In the genomic region with DNA sequence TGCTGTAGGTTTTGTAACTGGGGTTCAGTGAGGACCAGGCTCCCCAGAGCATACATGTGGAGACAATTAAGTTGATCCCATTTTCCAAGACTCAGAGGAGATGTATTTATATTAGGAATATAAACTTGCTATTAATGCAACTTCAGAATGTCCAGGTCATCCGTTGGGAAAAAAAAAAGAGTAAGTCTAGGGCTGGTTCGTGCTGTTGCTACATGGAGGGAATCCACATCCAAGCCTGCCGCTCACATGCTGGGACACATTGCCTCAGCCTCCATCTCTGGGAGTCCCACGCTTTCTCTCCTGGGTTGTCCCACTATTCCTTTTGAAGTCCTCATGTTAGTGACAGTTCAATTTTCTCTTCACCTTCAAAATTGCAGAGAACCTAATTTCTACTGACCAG, we compare ENCODE assay signal across 27 cellular contexts.
A peak's percentile ranks its signal among the peaks of the same experiment; 100 is the strongest.
DNase-seq lines count a peak whose midpoint lies in the region; ATAC-seq and TF ChIP-seq lines count a peak whose summit lies in the region.
"Had no signal": no experiment of that assay in that cellular context is flagged by ENCODE, and none has a peak within 500 bp of the region (broad histone marks: within the 10 kb centered on the region; RNA-seq: fewer than 3 reads in every experiment).

No MANE protein-coding gene starts in this region.

- no peak for TF ChIP-seq POLR2A in suprapubic skin (IDR thresholded peaks at IDR 0.05)

- TF ChIP-seq EP300 in suprapubic skin (IDR thresholded peaks at IDR 0.05): no peak

- intact Hi-C loops in lower lobe of right lung (cut with DNase I) (no loop called here), aorta (cut with DNase I) (loop anchor here in 1 of 2 donors (5.0 kb wide), 1 partner anchor 201 kb away; a partner anchor contains a TSS)

- no peaks in the 10 kb centered on the region for H3K36me3 ChIP-seq in SJSA1
- H3K36me3 ChIP-seq in lower lobe of right lung: no peaks in the 10 kb centered on the region
- H3K36me3 ChIP-seq in suprapubic skin: no peaks in the 10 kb centered on the region
- no peaks in the 10 kb centered on the region for H3K36me3 ChIP-seq in aorta (ENCODE audit: control insufficient read depth in 1 of 2, insufficient read depth in 2 of 2, low read length in 1 of 2)
- H3K36me3 ChIP-seq: pancreas, Peyer's patch, SJCRH30 had no signal

- H3K9me3 ChIP-seq in SJSA1 (replicated peaks) (no peaks in the 10 kb centered on the region), lower lobe of right lung (no peaks in the 10 kb centered on the region), suprapubic skin (no peaks in the 10 kb centered on the region), aorta (ENCODE audit: control insufficient read depth, low read length) (no peaks in the 10 kb centered on the region)
- H3K9me3 ChIP-seq: pancreas, Peyer's patch, SJCRH30, spleen had no signal

- H3K4me1 ChIP-seq in SJSA1 (replicated peaks): peaks cover 40% of the 10 kb centered on the region
- H3K4me1 ChIP-seq in lower lobe of right lung: no peaks in the 10 kb centered on the region
- peaks cover 39% of the 10 kb centered on the region for H3K4me1 ChIP-seq in suprapubic skin
- H3K4me1 ChIP-seq in aorta (ENCODE audit: control insufficient read depth in 1 of 2, insufficient read depth in 2 of 2, low read length in 2 of 2): no peaks in the 10 kb centered on the region
- H3K4me1 ChIP-seq: pancreas, Peyer's patch, SJCRH30, spleen had no signal

- H3K27ac ChIP-seq in SJSA1 (peak overlapping the region; percentile 29; the same call in 1 of the 2 replicates), lower lobe of right lung (peak overlapping the region; percentile 67), suprapubic skin (peak overlapping the region; percentile 88), aorta (ENCODE audit: low read depth in 1 of 2, low read length in 2 of 2) (peak overlapping the region in 1 of 2 donors; percentile 89)
- H3K27ac ChIP-seq: HL-60, KMS-11, pancreas had no signal

- no peak for TF ChIP-seq CTCF in AG10803 (conservative IDR thresholded peaks at IDR 0.05; ENCODE audit: low read length)
- no peak for TF ChIP-seq CTCF in lower lobe of right lung (IDR thresholded peaks at IDR 0.05)
- TF ChIP-seq CTCF in suprapubic skin (IDR thresholded peaks at IDR 0.05): no peak

- H3K27me3 ChIP-seq in SJSA1 (replicated peaks) (no peaks in the 10 kb centered on the region), lower lobe of right lung (ENCODE audit: low read depth) (no peaks in the 10 kb centered on the region), suprapubic skin (no peaks in the 10 kb centered on the region), aorta (ENCODE audit: control insufficient read depth in 1 of 2, insufficient read depth in 2 of 2, low read length in 1 of 2) (no peaks in the 10 kb centered on the region)
- H3K27me3 ChIP-seq: pancreas, Peyer's patch, SJCRH30, spleen had no signal

- ATAC-seq in lower lobe of right lung (no peak), aorta (ENCODE audit: low FRiP score) (no peak)
- ATAC-seq: activated CD8-positive, alpha-beta T cell treated with anti-CD3 and anti-CD28 coated beads for 36 hours; CD8-positive, alpha-beta T cell had no signal

- H3K4me3 ChIP-seq in AG10803 (ENCODE audit: low read length): no peak overlapping the region
- H3K4me3 ChIP-seq in SJSA1: no peak overlapping the region
- H3K4me3 ChIP-seq in lower lobe of right lung: no peak overlapping the region
- H3K4me3 ChIP-seq in suprapubic skin: no peak overlapping the region
- no peak overlapping the region for H3K4me3 ChIP-seq in aorta (ENCODE audit: low read length in 2 of 2)
- H3K4me3 ChIP-seq: pancreas had no signal

- WGBS in suprapubic skin: 71% methylated on average over 4 of the region's 4 CpGs
- 93 to 96% methylated on average over 4 of the region's 4 CpGs for WGBS in aorta, 2 donors

- DNase-seq in AG10803 (ENCODE audit: low read depth) (peak; percentile 48), SJSA1 (ENCODE audit: low read depth in 1 of 2, low spot score in 2 of 2) (no peak), lower lobe of right lung (no peak), suprapubic skin (ENCODE audit: low spot score in 2 of 2) (no peak), aorta (no peak), SIG-M5 treated with dmso at 0.1 percent for 504 hours (lab: John Stamatoyannopoulos, UW; ENCODE audit: unreplicated experiment) (no peak), ureter (ENCODE audit: low spot score) (no peak), RKO (ENCODE audit: low spot score) (no peak)
- DNase-seq: activated CD8-positive, alpha-beta memory T cell treated with anti-CD3 and anti-CD28 coated beads, Interleukin-2, amount 50 U/mL, for 48 hours; activated CD8-positive, alpha-beta T cell treated with anti-CD3 and anti-CD28 coated beads for 36 hours; activated naive CD4-positive, alpha-beta T cell treated with Interleukin-2 at 50 U/mL for 16 hours; AML-193; CD8-positive, alpha-beta T cell; GOT3; hypothalamus; NCI-H1417 treated with DMSO at 0.1 percent for 48 hours; NCI-H2081 treated with DMSO at 0.1 percent for 48 hours; NCI-H226; NCI-H748 treated with DMSO at 0.1 percent for 48 hours; pancreas; Peyer's patch; SJCRH30; spleen; stimulated activated CD8-positive, alpha-beta memory T cell treated with anti-CD3 and anti-CD28 coated beads, Interleukin-4, amount 100 ng/mL, for 48 hours; T-helper 9 cell had no signal
